ENCODE assay signal across 1 cellular context in genomic region chr22:25110846-25111578, GRCh38.
A peak's percentile ranks its signal among the peaks of the same experiment; 100 is the strongest.
TF ChIP-seq lines count a peak whose summit lies in the region.

No MANE protein-coding gene starts in this region.

TF ChIP-seq in HepG2, 621 proteins besides CTCF, POLR2A, EP300 and RAD21 (continued from another document and continues in another):
- TF ChIP-seq, protein P1, sequence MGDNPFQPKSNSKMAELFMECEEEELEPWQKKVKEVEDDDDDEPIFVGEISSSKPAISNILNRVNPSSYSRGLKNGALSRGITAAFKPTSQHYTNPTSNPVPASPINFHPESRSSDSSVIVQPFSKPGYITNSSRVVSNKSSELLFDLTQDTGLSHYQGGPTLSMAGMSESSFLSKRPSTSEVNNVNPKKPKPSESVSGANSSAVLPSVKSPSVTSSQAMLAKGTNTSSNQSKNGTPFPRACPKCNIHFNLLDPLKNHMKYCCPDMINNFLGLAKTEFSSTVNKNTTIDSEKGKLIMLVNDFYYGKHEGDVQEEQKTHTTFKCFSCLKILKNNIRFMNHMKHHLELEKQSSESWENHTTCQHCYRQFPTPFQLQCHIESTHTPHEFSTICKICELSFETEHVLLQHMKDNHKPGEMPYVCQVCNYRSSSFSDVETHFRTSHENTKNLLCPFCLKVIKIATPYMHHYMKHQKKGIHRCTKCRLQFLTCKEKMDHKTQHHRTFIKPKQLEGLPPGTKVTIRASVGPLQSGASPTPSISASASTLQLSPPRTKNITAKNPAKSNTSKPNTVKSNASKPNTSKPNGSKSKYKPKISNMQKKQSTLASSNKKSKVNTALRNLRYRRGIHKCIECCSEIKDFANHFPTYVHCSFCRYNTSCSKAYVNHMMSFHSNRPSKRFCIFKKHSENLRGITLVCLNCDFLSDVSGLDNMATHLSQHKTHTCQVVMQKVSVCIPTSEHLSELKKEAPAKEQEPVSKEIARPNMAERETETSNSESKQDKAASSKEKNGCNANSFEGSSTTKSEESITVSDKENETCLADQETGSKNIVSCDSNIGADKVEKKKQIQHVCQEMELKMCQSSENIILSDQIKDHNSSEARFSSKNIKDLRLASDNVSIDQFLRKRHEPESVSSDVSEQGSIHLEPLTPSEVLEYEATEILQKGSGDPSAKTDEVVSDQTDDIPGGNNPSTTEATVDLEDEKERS (CRISPR knock-in tag; IDR thresholded peaks at IDR 0.05) = no peak; the same call in 1 of the 2 replicates
- TF ChIP-seq CC2D1A (CRISPR knock-in tag; IDR thresholded peaks at IDR 0.05) = no peak
- no peak for TF ChIP-seq SMARCE1 (IDR thresholded peaks at IDR 0.05; ENCODE audit: borderline replicate concordance)
- 0 out of 2 replicates have a peak, but pooled peaks have one; percentile 46 for TF ChIP-seq GFI1 (CRISPR knock-in tag; IDR thresholded peaks at IDR 0.05; ENCODE audit: borderline replicate concordance)
- 0 out of 2 replicates have a peak, but pooled peaks have one; percentile 6 for TF ChIP-seq NR2F6 (IDR thresholded peaks at IDR 0.05)
- peak; percentile 7; the same call in 1 of the 2 replicates for TF ChIP-seq NR2F6 (CRISPR knock-in tag; IDR thresholded peaks at IDR 0.05)
- no peak for TF ChIP-seq ZNF382 (CRISPR knock-in tag; IDR thresholded peaks at IDR 0.05; ENCODE audit: borderline replicate concordance)
- no peak for TF ChIP-seq CBX5 (CRISPR knock-in tag; IDR thresholded peaks at IDR 0.05; ENCODE audit: borderline replicate concordance)
- no peak for TF ChIP-seq HHEX (CRISPR knock-in tag; IDR thresholded peaks at IDR 0.05)
- TF ChIP-seq STAG1 (CRISPR knock-in tag; IDR thresholded peaks at IDR 0.05) = peak; percentile 55
- no peak for TF ChIP-seq ZNF484 (CRISPR knock-in tag; IDR thresholded peaks at IDR 0.05; ENCODE audit: borderline replicate concordance, low read depth)
- no peak for TF ChIP-seq FOSL2 (CRISPR knock-in tag; IDR thresholded peaks at IDR 0.05)
- no peak; the same call in 1 of the 2 replicates for TF ChIP-seq ZSCAN9 (CRISPR knock-in tag; IDR thresholded peaks at IDR 0.05; ENCODE audit: borderline replicate concordance)
- no peak for TF ChIP-seq ZBTB42 (CRISPR knock-in tag; IDR thresholded peaks at IDR 0.05)
- TF ChIP-seq NCOA2 (CRISPR knock-in tag; IDR thresholded peaks at IDR 0.05) = no peak; the same call in none of the 2 replicates
- TF ChIP-seq NCOA1 (CRISPR knock-in tag; IDR thresholded peaks at IDR 0.05) = no peak
- TF ChIP-seq, protein P2, sequence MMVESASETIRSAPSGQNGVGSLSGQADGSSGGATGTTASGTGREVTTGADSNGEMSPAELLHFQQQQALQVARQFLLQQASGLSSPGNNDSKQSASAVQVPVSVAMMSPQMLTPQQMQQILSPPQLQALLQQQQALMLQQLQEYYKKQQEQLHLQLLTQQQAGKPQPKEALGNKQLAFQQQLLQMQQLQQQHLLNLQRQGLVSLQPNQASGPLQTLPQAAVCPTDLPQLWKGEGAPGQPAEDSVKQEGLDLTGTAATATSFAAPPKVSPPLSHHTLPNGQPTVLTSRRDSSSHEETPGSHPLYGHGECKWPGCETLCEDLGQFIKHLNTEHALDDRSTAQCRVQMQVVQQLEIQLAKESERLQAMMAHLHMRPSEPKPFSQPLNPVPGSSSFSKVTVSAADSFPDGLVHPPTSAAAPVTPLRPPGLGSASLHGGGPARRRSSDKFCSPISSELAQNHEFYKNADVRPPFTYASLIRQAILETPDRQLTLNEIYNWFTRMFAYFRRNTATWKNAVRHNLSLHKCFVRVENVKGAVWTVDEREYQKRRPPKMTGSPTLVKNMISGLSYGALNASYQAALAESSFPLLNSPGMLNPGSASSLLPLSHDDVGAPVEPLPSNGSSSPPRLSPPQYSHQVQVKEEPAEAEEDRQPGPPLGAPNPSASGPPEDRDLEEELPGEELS (CRISPR knock-in tag; IDR thresholded peaks at IDR 0.05) = no peak; the same call in none of the 2 replicates
- TF ChIP-seq, protein P3, sequence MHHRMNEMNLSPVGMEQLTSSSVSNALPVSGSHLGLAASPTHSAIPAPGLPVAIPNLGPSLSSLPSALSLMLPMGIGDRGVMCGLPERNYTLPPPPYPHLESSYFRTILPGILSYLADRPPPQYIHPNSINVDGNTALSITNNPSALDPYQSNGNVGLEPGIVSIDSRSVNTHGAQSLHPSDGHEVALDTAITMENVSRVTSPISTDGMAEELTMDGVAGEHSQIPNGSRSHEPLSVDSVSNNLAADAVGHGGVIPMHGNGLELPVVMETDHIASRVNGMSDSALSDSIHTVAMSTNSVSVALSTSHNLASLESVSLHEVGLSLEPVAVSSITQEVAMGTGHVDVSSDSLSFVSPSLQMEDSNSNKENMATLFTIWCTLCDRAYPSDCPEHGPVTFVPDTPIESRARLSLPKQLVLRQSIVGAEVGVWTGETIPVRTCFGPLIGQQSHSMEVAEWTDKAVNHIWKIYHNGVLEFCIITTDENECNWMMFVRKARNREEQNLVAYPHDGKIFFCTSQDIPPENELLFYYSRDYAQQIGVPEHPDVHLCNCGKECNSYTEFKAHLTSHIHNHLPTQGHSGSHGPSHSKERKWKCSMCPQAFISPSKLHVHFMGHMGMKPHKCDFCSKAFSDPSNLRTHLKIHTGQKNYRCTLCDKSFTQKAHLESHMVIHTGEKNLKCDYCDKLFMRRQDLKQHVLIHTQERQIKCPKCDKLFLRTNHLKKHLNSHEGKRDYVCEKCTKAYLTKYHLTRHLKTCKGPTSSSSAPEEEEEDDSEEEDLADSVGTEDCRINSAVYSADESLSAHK (CRISPR knock-in tag; IDR thresholded peaks at IDR 0.05; ENCODE audit: borderline replicate concordance) = no peak
- no peak for TF ChIP-seq CAMTA2 (CRISPR knock-in tag; IDR thresholded peaks at IDR 0.05; ENCODE audit: borderline replicate concordance)
- no peak for TF ChIP-seq ZNF256 (CRISPR knock-in tag; conservative IDR thresholded peaks at IDR 0.05)
- no peak for TF ChIP-seq IRF1 (CRISPR knock-in tag; IDR thresholded peaks at IDR 0.05; ENCODE audit: low read depth)
- TF ChIP-seq TIGD3 (CRISPR knock-in tag; IDR thresholded peaks at IDR 0.05; ENCODE audit: borderline replicate concordance) = no peak
- no peak for TF ChIP-seq PBX2 (CRISPR knock-in tag; IDR thresholded peaks at IDR 0.05)
- no peak for TF ChIP-seq SP4 (CRISPR knock-in tag; IDR thresholded peaks at IDR 0.05)
- TF ChIP-seq CCDC6 (CRISPR knock-in tag; IDR thresholded peaks at IDR 0.05) = 0 out of 2 replicates have a peak, but pooled peaks have one; percentile 17
- no peak for TF ChIP-seq REXO4 (CRISPR knock-in tag; IDR thresholded peaks at IDR 0.05; ENCODE audit: borderline replicate concordance)
- peak; percentile 96 for TF ChIP-seq ZNF317 (CRISPR knock-in tag; IDR thresholded peaks at IDR 0.05)
- TF ChIP-seq PPARG (CRISPR knock-in tag; conservative IDR thresholded peaks at IDR 0.05) = no peak
- no peak for TF ChIP-seq ONECUT2 (CRISPR knock-in tag; IDR thresholded peaks at IDR 0.05)
- no peak; the same call in 1 of the 2 replicates for TF ChIP-seq NAIF1 (CRISPR knock-in tag; IDR thresholded peaks at IDR 0.05; ENCODE audit: borderline replicate concordance)
- TF ChIP-seq KDM3A (CRISPR knock-in tag; IDR thresholded peaks at IDR 0.05; ENCODE audit: low read depth) = peak; percentile 71; the same call in 1 of the 2 replicates
- TF ChIP-seq TRIM22 (IDR thresholded peaks at IDR 0.05) = no peak
- TF ChIP-seq ELF4 (CRISPR knock-in tag; IDR thresholded peaks at IDR 0.05; ENCODE audit: borderline replicate concordance) = no peak
- TF ChIP-seq SNRNP70 (IDR thresholded peaks at IDR 0.05; ENCODE audit: low read depth, low read length) = no peak
- TF ChIP-seq, protein P4, sequence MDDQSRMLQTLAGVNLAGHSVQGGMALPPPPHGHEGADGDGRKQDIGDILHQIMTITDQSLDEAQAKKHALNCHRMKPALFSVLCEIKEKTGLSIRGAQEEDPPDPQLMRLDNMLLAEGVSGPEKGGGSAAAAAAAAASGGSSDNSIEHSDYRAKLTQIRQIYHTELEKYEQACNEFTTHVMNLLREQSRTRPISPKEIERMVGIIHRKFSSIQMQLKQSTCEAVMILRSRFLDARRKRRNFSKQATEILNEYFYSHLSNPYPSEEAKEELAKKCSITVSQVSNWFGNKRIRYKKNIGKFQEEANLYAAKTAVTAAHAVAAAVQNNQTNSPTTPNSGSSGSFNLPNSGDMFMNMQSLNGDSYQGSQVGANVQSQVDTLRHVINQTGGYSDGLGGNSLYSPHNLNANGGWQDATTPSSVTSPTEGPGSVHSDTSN (CRISPR knock-in tag; IDR thresholded peaks at IDR 0.05; ENCODE audit: borderline replicate concordance) = no peak
- TF ChIP-seq NFATC3 (CRISPR knock-in tag; IDR thresholded peaks at IDR 0.05) = no peak
- TF ChIP-seq TOPORS (CRISPR knock-in tag; IDR thresholded peaks at IDR 0.05) = no peak
- no peak for TF ChIP-seq FOXP1 (IDR thresholded peaks at IDR 0.05)
- no peak for TF ChIP-seq FOXP1 (CRISPR knock-in tag; IDR thresholded peaks at IDR 0.05)
- TF ChIP-seq TBX2 (CRISPR knock-in tag; IDR thresholded peaks at IDR 0.05; ENCODE audit: borderline replicate concordance) = peak; percentile 26; the same call in 1 of the 2 replicates
- TF ChIP-seq, protein P5, sequence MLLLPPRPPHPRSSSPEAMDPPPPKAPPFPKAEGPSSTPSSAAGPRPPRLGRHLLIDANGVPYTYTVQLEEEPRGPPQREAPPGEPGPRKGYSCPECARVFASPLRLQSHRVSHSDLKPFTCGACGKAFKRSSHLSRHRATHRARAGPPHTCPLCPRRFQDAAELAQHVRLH (CRISPR knock-in tag; IDR thresholded peaks at IDR 0.05; ENCODE audit: borderline replicate concordance, low read depth) = no peak
- no peak for TF ChIP-seq ZNF556 (CRISPR knock-in tag; IDR thresholded peaks at IDR 0.05; ENCODE audit: borderline replicate concordance)
- TF ChIP-seq, protein P6, sequence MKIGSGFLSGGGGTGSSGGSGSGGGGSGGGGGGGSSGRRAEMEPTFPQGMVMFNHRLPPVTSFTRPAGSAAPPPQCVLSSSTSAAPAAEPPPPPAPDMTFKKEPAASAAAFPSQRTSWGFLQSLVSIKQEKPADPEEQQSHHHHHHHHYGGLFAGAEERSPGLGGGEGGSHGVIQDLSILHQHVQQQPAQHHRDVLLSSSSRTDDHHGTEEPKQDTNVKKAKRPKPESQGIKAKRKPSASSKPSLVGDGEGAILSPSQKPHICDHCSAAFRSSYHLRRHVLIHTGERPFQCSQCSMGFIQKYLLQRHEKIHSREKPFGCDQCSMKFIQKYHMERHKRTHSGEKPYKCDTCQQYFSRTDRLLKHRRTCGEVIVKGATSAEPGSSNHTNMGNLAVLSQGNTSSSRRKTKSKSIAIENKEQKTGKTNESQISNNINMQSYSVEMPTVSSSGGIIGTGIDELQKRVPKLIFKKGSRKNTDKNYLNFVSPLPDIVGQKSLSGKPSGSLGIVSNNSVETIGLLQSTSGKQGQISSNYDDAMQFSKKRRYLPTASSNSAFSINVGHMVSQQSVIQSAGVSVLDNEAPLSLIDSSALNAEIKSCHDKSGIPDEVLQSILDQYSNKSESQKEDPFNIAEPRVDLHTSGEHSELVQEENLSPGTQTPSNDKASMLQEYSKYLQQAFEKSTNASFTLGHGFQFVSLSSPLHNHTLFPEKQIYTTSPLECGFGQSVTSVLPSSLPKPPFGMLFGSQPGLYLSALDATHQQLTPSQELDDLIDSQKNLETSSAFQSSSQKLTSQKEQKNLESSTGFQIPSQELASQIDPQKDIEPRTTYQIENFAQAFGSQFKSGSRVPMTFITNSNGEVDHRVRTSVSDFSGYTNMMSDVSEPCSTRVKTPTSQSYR (CRISPR knock-in tag; IDR thresholded peaks at IDR 0.05; ENCODE audit: borderline replicate concordance) = no peak
- no peak for TF ChIP-seq SRSF4 (IDR thresholded peaks at IDR 0.05; ENCODE audit: low read depth, low read length, poor library complexity, severe bottlenecking)
- TF ChIP-seq RBM22 (optimal IDR thresholded peaks at IDR 0.05; ENCODE audit: low read length) = no peak
- TF ChIP-seq TMF1 (CRISPR knock-in tag; IDR thresholded peaks at IDR 0.05; ENCODE audit: low read depth) = no peak
